8 cellular contexts compared by ENCODE assay signal in the genomic region with DNA sequence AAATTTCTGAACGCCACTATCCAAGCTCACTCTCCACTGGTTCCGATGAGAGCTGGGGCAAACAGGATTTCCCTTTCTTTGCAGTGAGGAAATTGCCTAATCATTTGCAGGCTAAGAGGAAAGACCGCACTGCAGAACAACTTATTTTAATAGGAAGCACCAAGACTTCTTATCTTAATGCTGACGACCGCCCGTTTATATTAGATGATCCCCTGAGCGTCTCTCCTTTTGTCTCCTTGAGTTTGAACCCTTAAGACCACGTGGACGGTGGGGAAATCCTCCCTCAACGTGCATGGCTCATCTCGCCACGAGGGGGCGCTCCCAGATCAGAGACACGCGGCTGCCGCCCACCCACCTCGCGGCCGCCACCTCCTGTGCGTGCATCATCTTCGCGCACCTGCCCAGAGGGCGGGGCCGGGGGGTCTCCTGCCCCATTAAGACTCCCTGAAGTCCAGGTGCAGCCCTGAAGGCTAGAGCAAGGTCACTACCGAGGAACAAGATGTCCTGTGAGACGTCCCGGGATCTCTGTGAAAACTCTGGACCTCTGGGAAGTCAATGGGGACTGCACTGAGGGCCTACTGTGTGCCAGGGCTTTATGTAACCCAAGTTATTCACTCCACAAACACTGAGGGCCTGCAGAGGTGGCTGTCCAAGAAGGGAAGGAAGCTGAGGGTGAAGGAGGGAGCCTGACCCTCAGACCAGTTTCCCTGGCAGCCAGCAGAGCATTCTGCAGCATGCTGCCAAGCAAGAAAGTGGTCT. TPM values are rescaled to one million over a fixed set of nuclear protein-coding genes. Genes with fewer than 3 reads are reported as not detected.
DNase-seq lines count a peak whose midpoint lies in the region; ATAC-seq and TF ChIP-seq lines count a peak whose summit lies in the region.

No MANE protein-coding gene starts in this region.

- H3K79me2 ChIP-seq in DOHH2 (ENCODE audit: control insufficient read depth, low read length) (no peaks in the 10 kb centered on the region), PC-3 (ENCODE audit: low read length) (no peaks in the 10 kb centered on the region), fibroblast of lung (ENCODE audit: control insufficient read depth, insufficient read depth, low read length) (no peaks in the 10 kb centered on the region)

- no peaks in the 10 kb centered on the region for H3K9me3 Mint-ChIP-seq in nephron
- H3K9me3 Mint-ChIP-seq in stimulated activated naive B cell treated with anti-CD40 and anti-IgM and Interleukin-4, amounts not matched to agents 10 μg/mL and 1 μg/mL and 100 μg/mL, for 72 hours = no peaks in the 10 kb centered on the region

- BruUV-seq in PC-3 (replicated peaks; lab: Mats Ljungman, UMichigan) = no TSS peak

- H3K36me3 ChIP-seq in DOHH2 (ENCODE audit: control insufficient read depth, low read length) (no peaks in the 10 kb centered on the region), PC-3 (ENCODE audit: low read depth, low read length) (no peaks in the 10 kb centered on the region), fibroblast of lung (ENCODE audit: control insufficient read depth, insufficient read depth, low read length) (no peaks in the 10 kb centered on the region)

- peak overlapping the region in 1 of 3 experiments; percentile 40 for H3K4me3 Mint-ChIP-seq in nephron
- H3K4me3 Mint-ChIP-seq in stimulated activated naive B cell treated with anti-CD40 and anti-IgM and Interleukin-4, amounts not matched to agents 10 μg/mL and 1 μg/mL and 100 μg/mL, for 72 hours = peak overlapping the region; percentile 74 to 80

- H2AFZ ChIP-seq in PC-3 (ENCODE audit: low read length) = peak overlapping the region; percentile 69
- H2AFZ ChIP-seq in fibroblast of lung (ENCODE audit: low read length) = no peak overlapping the region

- no peak overlapping the region for H3K9ac ChIP-seq in PC-3 (ENCODE audit: low read length)
- H3K9ac ChIP-seq in fibroblast of lung (ENCODE audit: insufficient read depth, low read length) = no peak overlapping the region

- H3K4me3 ChIP-seq in DOHH2 (ENCODE audit: low read length) (peak overlapping the region; percentile 45), PC-3 (ENCODE audit: low read length) (no peak overlapping the region), fibroblast of lung (replicated peaks in 1 of 4; ENCODE audit: control extremely low read depth in 1 of 4, insufficient read depth in 1 of 4, low read depth in 3 of 4, low read length in 4 of 4) (peak overlapping the region in 2 of 4 experiments; percentile 14 to 27)

- POLR2A ChIA-PET in PC-3 (lab: Charles Lee; ENCODE audit: unreplicated experiment) = no interaction called here

- H3K4me2 ChIP-seq in DOHH2 (ENCODE audit: low read length) (peak overlapping the region; percentile 63), PC-3 (ENCODE audit: low read length) (peak overlapping the region; percentile 43), fibroblast of lung (ENCODE audit: extremely low read depth, insufficient read depth, low read length) (peak overlapping the region; percentile 36)

- H3K27ac ChIP-seq in DOHH2 (ENCODE audit: low read depth, low read length) = no peak overlapping the region
- no peak overlapping the region for H3K27ac ChIP-seq in PC-3 (ENCODE audit: low read length)
- no peak overlapping the region for H3K27ac ChIP-seq in fibroblast of lung (ENCODE audit: insufficient read depth, low read length)

- CTCF ChIA-PET in PC-3 (lab: Charles Lee) = interaction anchor here (0.6 to 0.7 kb wide), 2 partner anchors 207 to 923 kb away, joined by 3 read pairs; no protein-coding TSS in a partner anchor

- H3K9me2 ChIP-seq in DOHH2 (replicated peaks; ENCODE audit: control insufficient read depth, low read length) (no peaks in the 10 kb centered on the region), PC-3 (replicated peaks; ENCODE audit: low read length) (no peaks in the 10 kb centered on the region)

- peaks cover 12% of the 10 kb centered on the region for H3K4me1 ChIP-seq in DOHH2 (ENCODE audit: control insufficient read depth, low read length)
- H3K4me1 ChIP-seq in PC-3 (ENCODE audit: insufficient read depth, low read length) = no peaks in the 10 kb centered on the region; the same call in 1 of the 2 replicates
- no peaks in the 10 kb centered on the region for H3K4me1 ChIP-seq in fibroblast of lung (ENCODE audit: control insufficient read depth, extremely low read depth, insufficient read depth, low read length)

- H3K27me3 ChIP-seq in DOHH2 (ENCODE audit: control insufficient read depth, low read length) (peaks cover 36% of the 10 kb centered on the region), PC-3 (ENCODE audit: low read length) (peaks cover 67% of the 10 kb centered on the region), fibroblast of lung (ENCODE audit: control insufficient read depth, insufficient read depth, low read length) (peaks cover 33% of the 10 kb centered on the region)

- no peaks in the 10 kb centered on the region for H3F3A ChIP-seq in DOHH2 (ENCODE audit: control insufficient read depth, insufficient read depth)
- H3F3A ChIP-seq in PC-3 (ENCODE audit: low read length, unreplicated experiment) = no peaks in the 10 kb centered on the region

- no peaks in the 10 kb centered on the region for H3K36me3 Mint-ChIP-seq in nephron (ENCODE audit: low read depth)
- H3K36me3 Mint-ChIP-seq in stimulated activated naive B cell treated with anti-CD40 and anti-IgM and Interleukin-4, amounts not matched to agents 10 μg/mL and 1 μg/mL and 100 μg/mL, for 72 hours = no peaks in the 10 kb centered on the region

- H3K4me1 Mint-ChIP-seq in nephron = peaks cover 7% of the 10 kb centered on the region
- peaks cover 22 to 32% of the 10 kb centered on the region in 2 donors for H3K4me1 Mint-ChIP-seq in stimulated activated naive B cell treated with anti-CD40 and anti-IgM and Interleukin-4, amounts not matched to agents 10 μg/mL and 1 μg/mL and 100 μg/mL, for 72 hours

- intact Hi-C loops in PC-3 (cut with micrococcal nuclease) = loop anchor here (1.0 to 5.0 kb wide), 2 partner anchors 127 to 207 kb away; no protein-coding TSS in a partner anchor

- TF ChIP-seq CTCF in DOHH2 (IDR thresholded peaks at IDR 0.05; ENCODE audit: low read depth, low read length, poor library complexity, severe bottlenecking) = peak; percentile 95
- peak; percentile 99 for TF ChIP-seq CTCF in PC-3 (conservative IDR thresholded peaks at IDR 0.05; ENCODE audit: low read depth, low read length)
- peak; percentile 85 to 86 for TF ChIP-seq CTCF in fibroblast of lung (conservative IDR thresholded peaks at IDR 0.05 in 1 of 2, IDR thresholded peaks at IDR 0.05 in 1 of 2; ENCODE audit: low read depth in 1 of 2, low read length in 2 of 2)
- peak; percentile 91 to 95 (median 94) for TF ChIP-seq CTCF in nephron (IDR thresholded peaks at IDR 0.05; ENCODE audit: unreplicated experiment in 3 of 3)

- H4K20me1 ChIP-seq in DOHH2 (ENCODE audit: control insufficient read depth, insufficient read depth, low read depth, low read length) (no peaks in the 10 kb centered on the region), PC-3 (ENCODE audit: low read length) (no peaks in the 10 kb centered on the region), fibroblast of lung (ENCODE audit: control insufficient read depth, extremely low read depth, insufficient read depth, low read length) (no peaks in the 10 kb centered on the region)

- H3K27ac Mint-ChIP-seq in nephron = no peak overlapping the region
- peak overlapping the region; percentile 86 for H3K27ac Mint-ChIP-seq in stimulated activated naive B cell treated with anti-CD40 and anti-IgM and Interleukin-4, amounts not matched to agents 10 μg/mL and 1 μg/mL and 100 μg/mL, for 72 hours

- DNase-seq in HUDEP-2 (lab: John Stamatoyannopoulos, UW; ENCODE audit: unreplicated experiment in 76 of 76) (peak in 59 of 76 experiments; percentile 2 to 69 (median 34)), PC-3 (peak; percentile 74), fibroblast of lung (ENCODE audit: low read depth in 2 of 2) (peak; percentile 48 to 64)
- DNase-seq in activated T-cell treated with anti-CD3 and anti-CD28 coated beads, Interleukin-2, amount 50 U/mL, for 48 hours = peak; percentile 92
- DNase-seq in stimulated activated naive B cell treated with anti-CD40 and anti-IgM and Interleukin-4, amounts not matched to agents 10 μg/mL and 1 μg/mL and 100 μg/mL, for 72 hours = peak; percentile 79

- H3K9me3 ChIP-seq in DOHH2 (ENCODE audit: control insufficient read depth, insufficient read depth, low read length) = no peaks in the 10 kb centered on the region
- no peaks in the 10 kb centered on the region for H3K9me3 ChIP-seq in PC-3 (ENCODE audit: low read length)
- H3K9me3 ChIP-seq in fibroblast of lung (ENCODE audit: control insufficient read depth, insufficient read depth, low read depth, low read length) = no peaks in the 10 kb centered on the region

- H3K27me3 Mint-ChIP-seq in nephron (ENCODE audit: low read depth) = peaks cover 63% of the 10 kb centered on the region
- H3K27me3 Mint-ChIP-seq in stimulated activated naive B cell treated with anti-CD40 and anti-IgM and Interleukin-4, amounts not matched to agents 10 μg/mL and 1 μg/mL and 100 μg/mL, for 72 hours = peaks cover 6 to 8% of the 10 kb centered on the region in 2 donors

- ATAC-seq in PC-3 = peak; percentile 92
- ATAC-seq in stimulated activated naive B cell treated with anti-CD40 and anti-IgM and Interleukin-4, amounts not matched to agents 10 μg/mL and 1 μg/mL and 100 μg/mL, for 72 hours (replicated peaks) = peak; percentile 93 to 94
- ATAC-seq in HG03108 (IDR thresholded peaks at IDR 0.05; ENCODE audit: unreplicated experiment) = no peak

RNA-seq across cellular contexts. Expression of gene PDYN, which starts 28.2 kb away (rescaled TPM):
- not detected in 2 replicates for total RNA-seq in PC-3 (2014; rRNA removed)
- total RNA-seq in fibroblast of lung = not detected in 2 replicates
- not detected in 2 replicates for polyA plus RNA-seq in fibroblast of lung
- not detected in 2 replicates for polyA plus RNA-seq in fibroblast of lung (2012)
- polyA minus RNA-seq in fibroblast of lung (ENCODE audit: low replicate concordance) = not detected in 2 replicates

Comparison
In these comparisons a context has a peak if more than half of its experiments do, and no peak if none do; other contexts are left out.
1. DNase-seq: peak in every context shown above with its lines; median percentile 92 in activated T-cell treated with anti-CD3 and anti-CD28 coated beads, Interleukin-2, amount 50 U/mL, for 48 hours; 79 in stimulated activated naive B cell treated with anti-CD40 and anti-IgM and Interleukin-4, amounts not matched to agents 10 μg/mL and 1 μg/mL and 100 μg/mL, for 72 hours; 74 in PC-3; 56 in fibroblast of lung; 34 in HUDEP-2.